ENCODE assay signal across 8 cellular contexts in the genomic region with DNA sequence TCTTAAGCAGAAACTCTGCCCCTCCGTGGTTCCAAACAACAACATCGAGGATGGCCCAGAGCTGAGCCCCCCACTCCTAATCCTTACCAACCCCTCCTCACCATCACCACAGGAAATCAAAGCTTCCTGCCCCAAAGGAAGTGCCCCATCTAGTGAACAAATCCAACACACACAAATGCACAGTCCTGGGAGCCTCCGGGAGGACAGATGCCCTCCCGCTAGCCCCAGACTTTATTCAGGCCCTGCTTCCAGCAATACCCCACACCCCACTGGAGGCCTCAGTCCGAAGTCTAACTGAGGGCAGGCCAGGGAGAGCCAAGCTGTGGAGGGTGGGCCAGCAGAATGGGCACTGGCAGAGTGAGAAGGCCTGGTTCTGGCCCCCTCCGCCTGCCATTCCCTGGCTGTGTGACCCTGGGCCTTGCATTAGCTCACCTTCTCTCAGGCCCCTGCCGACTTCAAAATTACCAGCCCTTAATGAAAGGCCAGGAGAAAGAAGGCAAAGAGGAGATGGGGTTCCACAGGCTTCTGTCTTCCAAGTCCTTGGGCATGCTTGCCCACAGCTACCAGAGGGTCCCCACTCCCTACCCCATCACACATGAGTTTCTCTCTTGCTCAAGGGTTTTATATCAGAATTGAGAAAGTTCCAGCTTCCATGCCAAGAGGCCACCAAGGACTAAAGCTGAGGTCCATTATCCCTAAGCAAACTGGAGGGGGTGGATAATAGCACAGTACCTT. TPM values are rescaled to one million over a fixed set of nuclear protein-coding genes. Genes with fewer than 3 reads are reported as not detected.
A peak's percentile ranks its signal among the peaks of the same experiment; 100 is the strongest.
DNase-seq lines count a peak whose midpoint lies in the region; FAIRE-seq and TF ChIP-seq lines count a peak whose summit lies in the region.

No MANE protein-coding gene starts in this region.

- peak overlapping the region; percentile 95 for H3K4me2 ChIP-seq in mammary epithelial cell (ENCODE audit: insufficient read depth, low read depth, low read length)

- no peaks in the 10 kb centered on the region for H4K20me1 ChIP-seq in mammary epithelial cell (ENCODE audit: insufficient read depth, low read length)

- 0 out of 2 replicates have a peak, but pooled peaks cover 3% of the 10 kb centered on the region for H3K36me3 ChIP-seq in ACC112 (ENCODE audit: insufficient read depth, low read length)
- H3K36me3 ChIP-seq in mammary epithelial cell (ENCODE audit: insufficient read depth, low read length) = no peaks in the 10 kb centered on the region
- no peaks in the 10 kb centered on the region for H3K36me3 ChIP-seq in mucosa of stomach (ENCODE audit: control insufficient read depth, insufficient read depth, low read length)

- DNase-seq in HuH-7 (ENCODE audit: low spot score) (peak; percentile 57), mammary epithelial cell (no peak), GM12891 (ENCODE audit: insufficient read length, low spot score) (no peak), NCI-H187 (lab: John Stamatoyannopoulos, UW) (no peak), NCI-H1694 treated with DMSO at 0.1 percent for 48 hours (lab: John Stamatoyannopoulos, UW) (no peak)
- DNase-seq in stimulated activated CD4-positive, alpha-beta T cell treated with anti-CD3 and anti-CD28 coated beads, Interleukin-4, amount 100 ng/mL, for 4 hours = no peak

- H3K27me3 ChIP-seq in ACC112 (ENCODE audit: insufficient read depth, low read length) = no peaks in the 10 kb centered on the region
- no peaks in the 10 kb centered on the region for H3K27me3 ChIP-seq in mammary epithelial cell (ENCODE audit: insufficient read depth, low read length)
- no peaks in the 10 kb centered on the region for H3K27me3 ChIP-seq in mucosa of stomach (ENCODE audit: control insufficient read depth, insufficient read depth, low read length)

- H3K9ac ChIP-seq in mammary epithelial cell (ENCODE audit: insufficient read depth, low read length) (no peak overlapping the region), mucosa of stomach (ENCODE audit: low read length) (peak overlapping the region; percentile 47)

- no peak overlapping the region for H2AFZ ChIP-seq in ACC112 (ENCODE audit: low read length, unreplicated experiment)
- no peak overlapping the region for H2AFZ ChIP-seq in mammary epithelial cell (ENCODE audit: low read depth, low read length)

- WGBS in mammary epithelial cell (ENCODE audit: low coverage, missing lambda C conversion rate) = 64% methylated on average over 6 of the region's 7 CpGs

- CTCF ChIA-PET in mammary epithelial cell (lab: Charles Lee; ENCODE audit: low non-redundant PET) = no interaction called here

- FAIRE-seq in GM12891 (lab: Jason Lieb, UNC) = no peak

- dilution Hi-C loops in mammary epithelial cell (cut with HindIII; ENCODE audit: low sequenced_read_pairs) = loop anchor here (5.0 kb wide), 1 partner anchor 35 kb away; no protein-coding TSS in a partner anchor

- peak overlapping the region; percentile 92 for H3K27ac ChIP-seq in ACC112 (ENCODE audit: low read depth, low read length)
- no peak overlapping the region for H3K27ac ChIP-seq in mammary epithelial cell (ENCODE audit: insufficient read depth, low read depth, low read length)

- TF ChIP-seq CTCF in mammary epithelial cell (conservative IDR thresholded peaks at IDR 0.05 in 1 of 2, IDR thresholded peaks at IDR 0.05 in 1 of 2; ENCODE audit: extremely low read depth in 1 of 2, insufficient read depth in 1 of 2, low read depth in 1 of 2, low read length in 2 of 2) = peak in 1 of 2 donors; percentile 28

- BruUV-seq in mammary epithelial cell (replicated peaks; lab: Mats Ljungman, UMichigan) = no TSS peak

- intact Hi-C loops in mammary epithelial cell (cut with micrococcal nuclease) = loop anchor here (5.0 kb wide), 2 partner anchors 35 to 75 kb away; no protein-coding TSS in a partner anchor

- peaks cover 74% of the 10 kb centered on the region for H3K4me1 ChIP-seq in ACC112 (ENCODE audit: control insufficient read depth, insufficient read depth, low read length, unreplicated experiment)
- H3K4me1 ChIP-seq in mammary epithelial cell (ENCODE audit: insufficient read depth, low read length) = peaks cover 56% of the 10 kb centered on the region
- H3K4me1 ChIP-seq in mucosa of stomach (ENCODE audit: control insufficient read depth, insufficient read depth, low read length) = peaks cover 71% of the 10 kb centered on the region

- in situ Hi-C loops in mammary epithelial cell (cut with MboI; ENCODE audit: low sequenced_read_pairs in 2 of 2) = no loop called here

- H3K79me2 ChIP-seq in ACC112 (ENCODE audit: control insufficient read depth, insufficient read depth, low read length, unreplicated experiment) = peaks cover 75% of the 10 kb centered on the region
- peaks cover 84% of the 10 kb centered on the region for H3K79me2 ChIP-seq in mammary epithelial cell (ENCODE audit: insufficient read depth, low read length)

- TF ChIP-seq POLR2A in GM12891 (IDR thresholded peaks at IDR 0.05; ENCODE audit: low read depth, low read length) = no peak

- H3K9me3 ChIP-seq in mammary epithelial cell (replicated peaks; ENCODE audit: insufficient read depth, low read length) (no peaks in the 10 kb centered on the region), mucosa of stomach (ENCODE audit: control insufficient read depth, low read length) (no peaks in the 10 kb centered on the region)

- H3K4me3 ChIP-seq in ACC112 (ENCODE audit: low read depth, low read length) (peak overlapping the region; percentile 92), mammary epithelial cell (replicated peaks in 1 of 3; ENCODE audit: insufficient read depth in 1 of 3, low read depth in 2 of 3, low read length in 3 of 3) (peak overlapping the region in 2 of 3 experiments; percentile 4 to 25), mucosa of stomach (ENCODE audit: low read length) (no peak overlapping the region)

TF ChIP-seq in GM12891, 5 proteins besides CTCF, POLR2A, EP300 and RAD21:
- TF ChIP-seq TAF1 (IDR thresholded peaks at IDR 0.05; ENCODE audit: low read depth, low read length) (no peak), POLR2AphosphoS5 (IDR thresholded peaks at IDR 0.05; ENCODE audit: low read depth, low read length) (no peak), POU2F2 (IDR thresholded peaks at IDR 0.05; ENCODE audit: low read depth, low read length) (no peak), PAX5 (IDR thresholded peaks at IDR 0.05; ENCODE audit: insufficient read depth, low read length, severe bottlenecking) (no peak), SPI1 (IDR thresholded peaks at IDR 0.05; ENCODE audit: low read depth, low read length) (no peak)

RNA-seq across cellular contexts. Expression of gene HDAC7, which starts 2.3 kb away (rescaled TPM):
- total RNA-seq in mammary epithelial cell = 10 to 100 TPM; 17.7 to 72.1 TPM
- 30.5 TPM for polyA plus RNA-seq in mammary epithelial cell
- polyA minus RNA-seq in mammary epithelial cell = 96.1 TPM
- polyA plus RNA-seq in GM12891 (2012; ENCODE audit: low read depth, missing spikeins) = 25.5 TPM

RNA-seq across cellular contexts. Expression of gene SLC48A1, which starts 44.4 kb away (rescaled TPM):
- 10 to 100 TPM; 22.0 to 29.3 TPM for total RNA-seq in mammary epithelial cell
- 11.8 TPM for polyA plus RNA-seq in mammary epithelial cell
- polyA minus RNA-seq in mammary epithelial cell = 22.0 TPM
- polyA plus RNA-seq in GM12891 (2012; ENCODE audit: low read depth, missing spikeins) = 1.0 TPM

RNA-seq across cellular contexts. Expression of gene RAPGEF3, which starts 58.8 kb away (rescaled TPM):
- total RNA-seq in mammary epithelial cell = 10 to 100 TPM in 1 of 2 donors, 1 to 10 TPM in 1; 9.7 to 41.0 TPM
- 6.2 TPM for polyA plus RNA-seq in mammary epithelial cell
- polyA minus RNA-seq in mammary epithelial cell = 10.0 TPM
- polyA plus RNA-seq in GM12891 (2012; ENCODE audit: low read depth, missing spikeins) = 0.47 TPM
